Comparison of ENCODE assay signal across 15 cellular contexts in genomic region chr18:46400449-46400848, GRCh38.
"Had no signal": no experiment of that assay in that cellular context is flagged by ENCODE, and none has a peak within 500 bp of the region (broad histone marks: within the 10 kb centered on the region; RNA-seq: fewer than 3 reads in every experiment).

No MANE protein-coding gene starts in this region.

- H3K36me3 Mint-ChIP-seq: activated naive CD4-positive, alpha-beta T cell treated with anti-CD3 and anti-CD28 coated beads, Interleukin-2, amount 50 U/mL, for 24 hours had no signal

- H3K27me3 Mint-ChIP-seq: dendritic cell treated with granulocyte-macrophage colony-stimulating factor and Interleukin-4, amounts not matched to agents 40 ng/mL and 50 ng/mL, for 4 days; progenitor cell of endocrine pancreas had no signal

- H3K4me3 Mint-ChIP-seq: activated naive CD4-positive, alpha-beta T cell treated with anti-CD3 and anti-CD28 coated beads, Interleukin-2, amount 50 U/mL, for 24 hours; activated T-cell treated with anti-CD3 and anti-CD28 coated beads, Interleukin-2, amount 50 U/mL, for 72 hours; dendritic cell treated with granulocyte-macrophage colony-stimulating factor and Interleukin-4, amounts not matched to agents 40 ng/mL and 50 ng/mL, for 4 days; neural crest cell had no signal

- H3K4me1 Mint-ChIP-seq: activated naive CD4-positive, alpha-beta T cell treated with anti-CD3 and anti-CD28 coated beads, Interleukin-2, amount 50 U/mL, for 24 hours had no signal

- H3K27ac Mint-ChIP-seq: activated naive CD4-positive, alpha-beta T cell treated with anti-CD3 and anti-CD28 coated beads, Interleukin-2, amount 50 U/mL, for 24 hours; activated T-cell treated with anti-CD3 and anti-CD28 coated beads, Interleukin-2, amount 50 U/mL, for 72 hours; dendritic cell treated with granulocyte-macrophage colony-stimulating factor and Interleukin-4, amounts not matched to agents 40 ng/mL and 50 ng/mL, for 4 days; progenitor cell of endocrine pancreas had no signal

- H3K9me3 Mint-ChIP-seq: activated naive CD4-positive, alpha-beta T cell treated with anti-CD3 and anti-CD28 coated beads, Interleukin-2, amount 50 U/mL, for 24 hours; activated T-cell treated with anti-CD3 and anti-CD28 coated beads, Interleukin-2, amount 50 U/mL, for 72 hours; dendritic cell treated with granulocyte-macrophage colony-stimulating factor and Interleukin-4, amounts not matched to agents 40 ng/mL and 50 ng/mL, for 4 days; neural crest cell had no signal

- DNase-seq: activated CD4-positive, alpha-beta T cell treated with anti-CD3 and anti-CD28 coated beads, Interleukin-2, amount 50 U/mL, for 4 hours; activated effector memory CD4-positive, alpha-beta T cell treated with anti-CD3 and anti-CD28 coated beads, Interleukin-2, amount 50 U/mL, for 16 hours; activated T-cell treated with anti-CD3 and anti-CD28 coated beads, Interleukin-2, amount 50 U/mL, for 72 hours; effector CD8-positive, alpha-beta T cell; heart right ventricle; kidney glomerular epithelial cell; left ventricle myocardium inferior; mammary epithelial cell; midbrain; stimulated activated naive CD8-positive, alpha-beta T cell treated with anti-CD3 and anti-CD28 coated beads, Interleukin-15, Interleukin-2, amounts not matched to agents 100 U/mL and 50 U/mL, for 24 hours; tibial artery had no signal

- ATAC-seq: activated T-cell treated with anti-CD3 and anti-CD28 coated beads, Interleukin-2, amount 50 U/mL, for 72 hours; stimulated activated naive CD8-positive, alpha-beta T cell treated with anti-CD3 and anti-CD28 coated beads, Interleukin-15, Interleukin-2, amounts not matched to agents 100 U/mL and 50 U/mL, for 24 hours had no signal
